8 cellular contexts compared by ENCODE assay signal in the genomic region with DNA sequence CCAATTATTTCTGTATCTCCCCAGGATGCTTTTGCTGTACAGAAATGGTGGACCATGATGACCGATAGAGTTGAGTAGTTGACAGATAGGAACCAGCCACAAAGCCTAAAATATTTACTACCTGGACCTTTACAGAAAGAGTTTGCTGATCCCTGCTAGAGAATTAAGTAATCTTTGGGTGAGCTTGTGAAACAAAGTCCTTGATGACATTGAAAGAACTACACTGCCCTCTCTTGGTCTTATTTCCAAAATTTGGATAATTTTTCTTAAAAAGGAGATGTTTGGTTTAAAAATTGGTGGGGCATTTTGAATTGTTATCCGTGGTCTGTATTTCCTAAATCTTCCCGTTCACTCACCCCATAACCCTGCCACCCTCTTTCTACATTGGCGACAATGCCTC. TPM values are rescaled to one million over a fixed set of nuclear protein-coding genes. Genes with fewer than 3 reads are reported as not detected.
DNase-seq lines count a peak whose midpoint lies in the region; ATAC-seq and TF ChIP-seq lines count a peak whose summit lies in the region.

No MANE protein-coding gene starts in this region.

- H3K36me3 Mint-ChIP-seq in activated CD4-positive, alpha-beta memory T cell treated with anti-CD3 and anti-CD28 coated beads for 36 hours, result no peaks in the 10 kb centered on the region
- no peaks in the 10 kb centered on the region for H3K36me3 Mint-ChIP-seq in activated CD4-positive, alpha-beta memory T cell treated with anti-CD3 and anti-CD28 coated beads, Interleukin-2, amount 10 ng/mL, durations not matched to agents 7 days and 5 days (ENCODE audit: low read depth)

- H3K27ac Mint-ChIP-seq in activated CD4-positive, alpha-beta memory T cell treated with anti-CD3 and anti-CD28 coated beads for 36 hours, result peak overlapping the region; percentile 16
- H3K27ac Mint-ChIP-seq in activated CD4-positive, alpha-beta memory T cell treated with anti-CD3 and anti-CD28 coated beads, Interleukin-2, amount 10 ng/mL, durations not matched to agents 7 days and 5 days, result no peak overlapping the region

- TF ChIP-seq CTCF in choroid plexus epithelial cell (conservative IDR thresholded peaks at IDR 0.05; ENCODE audit: low read depth, low read length) (peak; percentile 45), mucosa of descending colon (IDR thresholded peaks at IDR 0.05) (no peak)

- H3K4me3 ChIP-seq in choroid plexus epithelial cell (ENCODE audit: low read depth, low read length) (no peak overlapping the region), mucosa of descending colon (no peak overlapping the region)

- CTCF ChIA-PET in activated CD4-positive, alpha-beta memory T cell treated with anti-CD3 and anti-CD28 coated beads for 36 hours (lab: Charles Lee), result interaction anchor here (0.6 to 9.6 kb wide), 33 partner anchors 10 to 306 kb away, joined by 3 to 189 read pairs (median 6); a partner anchor contains a TSS
- CTCF ChIA-PET in activated CD4-positive, alpha-beta memory T cell treated with anti-CD3 and anti-CD28 coated beads, Interleukin-2, amount 10 ng/mL, durations not matched to agents 7 days and 5 days (lab: Charles Lee), result interaction anchor here (0.6 to 6.6 kb wide), 31 partner anchors 8 to 288 kb away, joined by 3 to 150 read pairs (median 9); a partner anchor contains a TSS

- H3K4me1 ChIP-seq in mucosa of descending colon (ENCODE audit: low read depth), result no peaks in the 10 kb centered on the region

- H3K36me3 ChIP-seq in mucosa of descending colon (ENCODE audit: low read depth), result no peaks in the 10 kb centered on the region

- no peak overlapping the region for H3K4me3 Mint-ChIP-seq in activated CD4-positive, alpha-beta memory T cell treated with anti-CD3 and anti-CD28 coated beads for 36 hours
- H3K4me3 Mint-ChIP-seq in activated CD4-positive, alpha-beta memory T cell treated with anti-CD3 and anti-CD28 coated beads, Interleukin-2, amount 10 ng/mL, durations not matched to agents 7 days and 5 days, result no peak overlapping the region

- H3K9me3 ChIP-seq in mucosa of descending colon, result no peaks in the 10 kb centered on the region

- no peaks in the 10 kb centered on the region for H3K27me3 Mint-ChIP-seq in activated CD4-positive, alpha-beta memory T cell treated with anti-CD3 and anti-CD28 coated beads for 36 hours
- H3K27me3 Mint-ChIP-seq in activated CD4-positive, alpha-beta memory T cell treated with anti-CD3 and anti-CD28 coated beads, Interleukin-2, amount 10 ng/mL, durations not matched to agents 7 days and 5 days, result no peaks in the 10 kb centered on the region

- intact Hi-C loops in activated CD4-positive, alpha-beta memory T cell treated with anti-CD3 and anti-CD28 coated beads for 36 hours (cut with micrococcal nuclease), result loop anchor here (1.0 to 5.0 kb wide), 2 partner anchors 48 to 498 kb away; no protein-coding TSS in a partner anchor
- intact Hi-C loops in mucosa of descending colon (cut with DNase I, micrococcal nuclease), result loop anchor here (5.0 kb wide), 2 partner anchors 48 to 88 kb away; no protein-coding TSS in a partner anchor

- POLR2A ChIA-PET in activated CD4-positive, alpha-beta memory T cell treated with anti-CD3 and anti-CD28 coated beads for 36 hours (lab: Charles Lee), result interaction anchor here (1.4 to 3.6 kb wide), 2 partner anchors 16 to 132 kb away, joined by 3 to 16 read pairs; a partner anchor contains a TSS
- POLR2A ChIA-PET in activated CD4-positive, alpha-beta memory T cell treated with anti-CD3 and anti-CD28 coated beads, Interleukin-2, amount 10 ng/mL, durations not matched to agents 7 days and 5 days (lab: Charles Lee), result interaction anchor here (1.0 to 5.5 kb wide), 9 partner anchors 13 to 288 kb away, joined by 3 to 44 read pairs (median 13); a partner anchor contains a TSS

- H3K9me3 Mint-ChIP-seq in activated CD4-positive, alpha-beta memory T cell treated with anti-CD3 and anti-CD28 coated beads for 36 hours, result no peaks in the 10 kb centered on the region
- no peaks in the 10 kb centered on the region for H3K9me3 Mint-ChIP-seq in activated CD4-positive, alpha-beta memory T cell treated with anti-CD3 and anti-CD28 coated beads, Interleukin-2, amount 10 ng/mL, durations not matched to agents 7 days and 5 days

- peaks cover 4% of the 10 kb centered on the region for H3K4me1 Mint-ChIP-seq in activated CD4-positive, alpha-beta memory T cell treated with anti-CD3 and anti-CD28 coated beads for 36 hours (ENCODE audit: low read depth)
- H3K4me1 Mint-ChIP-seq in activated CD4-positive, alpha-beta memory T cell treated with anti-CD3 and anti-CD28 coated beads, Interleukin-2, amount 10 ng/mL, durations not matched to agents 7 days and 5 days, result peaks cover 13% of the 10 kb centered on the region

- ATAC-seq in mucosa of descending colon, result peak; percentile 63
- ATAC-seq in GM21423 (IDR thresholded peaks at IDR 0.05; ENCODE audit: unreplicated experiment), result no peak
- ATAC-seq in GM21576 (IDR thresholded peaks at IDR 0.05; ENCODE audit: unreplicated experiment), result no peak

- DNase-seq in activated CD4-positive, alpha-beta memory T cell treated with anti-CD3 and anti-CD28 coated beads for 36 hours, result no peak
- no peak for DNase-seq in activated CD4-positive, alpha-beta memory T cell treated with anti-CD3 and anti-CD28 coated beads, Interleukin-2, amount 10 ng/mL, durations not matched to agents 7 days and 5 days
- DNase-seq in NCI-H2196 treated with DMSO at 0.1 percent for 48 hours (lab: John Stamatoyannopoulos, UW; ENCODE audit: unreplicated experiment), result peak; percentile 30
- DNase-seq in choroid plexus epithelial cell (ENCODE audit: low read depth), result peak; percentile 80
- DNase-seq in mucosa of descending colon, result no peak
- no peak for DNase-seq in NCI-H2081 treated with DMSO at 0.1 percent for 48 hours (lab: John Stamatoyannopoulos, UW)

RNA-seq across cellular contexts. Expression of a gene that starts 13.7 kb away (rescaled TPM):
- 1 to 10 TPM; 6.4 to 7.6 TPM for total RNA-seq in activated CD4-positive, alpha-beta memory T cell treated with anti-CD3 and anti-CD28 coated beads for 36 hours
- 1 to 10 TPM; 2.6 to 3.4 TPM for total RNA-seq in activated CD4-positive, alpha-beta memory T cell treated with anti-CD3 and anti-CD28 coated beads, Interleukin-2, amount 10 ng/mL, durations not matched to agents 7 days and 5 days
- total RNA-seq in mucosa of descending colon, result 10 to 100 TPM in 1 of 3 donors, 1 to 10 TPM in 2; 7.2 to 23.7 (median 8.2) TPM

RNA-seq across cellular contexts. Expression of a gene that starts 17.1 kb away (rescaled TPM):
- total RNA-seq in activated CD4-positive, alpha-beta memory T cell treated with anti-CD3 and anti-CD28 coated beads for 36 hours, result 10 to 100 TPM; 36.9 to 37.0 TPM
- total RNA-seq in activated CD4-positive, alpha-beta memory T cell treated with anti-CD3 and anti-CD28 coated beads, Interleukin-2, amount 10 ng/mL, durations not matched to agents 7 days and 5 days, result 10 to 100 TPM; 31.5 to 31.8 TPM
- 10 to 100 TPM; 32.2 to 34.8 (median 32.8) TPM for total RNA-seq in mucosa of descending colon

Comparison
In these comparisons a context has a peak if more than half of its experiments do, and no peak if none do; other contexts are left out.
1. DNase-seq: peak in NCI-H2196 treated with DMSO at 0.1 percent for 48 hours (single experiment) and choroid plexus epithelial cell (single experiment); none in activated CD4-positive, alpha-beta memory T cell treated with anti-CD3 and anti-CD28 coated beads for 36 hours (single experiment), activated CD4-positive, alpha-beta memory T cell treated with anti-CD3 and anti-CD28 coated beads, Interleukin-2, amount 10 ng/mL, durations not matched to agents 7 days and 5 days (single experiment), mucosa of descending colon (0 of 3) and NCI-H2081 treated with DMSO at 0.1 percent for 48 hours (single experiment).